In genomic region chr6:130365166-130366010, GRCh38 we compare ENCODE assay signal across 1 cellular context.
TF ChIP-seq lines count a peak whose summit lies in the region.

No MANE protein-coding gene starts in this region.

TF ChIP-seq in HepG2, 621 proteins besides CTCF, POLR2A, EP300 and RAD21 (continued from another document and continues in another):
- TF ChIP-seq ZBTB39 (CRISPR knock-in tag; IDR thresholded peaks at IDR 0.05) (no peak; the same call in 1 of the 2 replicates), ZNF512B (CRISPR knock-in tag; IDR thresholded peaks at IDR 0.05; ENCODE audit: borderline replicate concordance) (peak; percentile 73), ZFX (CRISPR knock-in tag; IDR thresholded peaks at IDR 0.05; ENCODE audit: low read depth) (0 out of 2 replicates have a peak, but pooled peaks have one; percentile 16), DPF2 (CRISPR knock-in tag; IDR thresholded peaks at IDR 0.05; ENCODE audit: borderline replicate concordance, low read depth) (no peak), ZNF350 (CRISPR knock-in tag; IDR thresholded peaks at IDR 0.05; ENCODE audit: borderline replicate concordance, low read depth) (peak; percentile 58; the same call in 1 of the 2 replicates), ZNF766 (CRISPR knock-in tag; IDR thresholded peaks at IDR 0.05; ENCODE audit: borderline replicate concordance) (peak; percentile 27; the same call in 1 of the 2 replicates), ZNF280D (CRISPR knock-in tag; IDR thresholded peaks at IDR 0.05) (0 out of 2 replicates have a peak, but pooled peaks have one; percentile 40), ZNF737 (CRISPR knock-in tag; IDR thresholded peaks at IDR 0.05; ENCODE audit: borderline replicate concordance) (no peak), ZNF687 (CRISPR knock-in tag; IDR thresholded peaks at IDR 0.05) (peak; percentile 60), MXD3 (CRISPR knock-in tag; IDR thresholded peaks at IDR 0.05) (peak; percentile 58; the same call in 1 of the 2 replicates), MXD1 (CRISPR knock-in tag; IDR thresholded peaks at IDR 0.05) (peak; percentile 18; the same call in 1 of the 2 replicates), ELK4 (CRISPR knock-in tag; IDR thresholded peaks at IDR 0.05; ENCODE audit: borderline replicate concordance) (no peak), ZFP36L2 (CRISPR knock-in tag; IDR thresholded peaks at IDR 0.05) (no peak), ZNF574 (CRISPR knock-in tag; IDR thresholded peaks at IDR 0.05) (no peak), GTF3A (CRISPR knock-in tag; conservative IDR thresholded peaks at IDR 0.05) (no peak), MAF1 (CRISPR knock-in tag; IDR thresholded peaks at IDR 0.05; ENCODE audit: borderline replicate concordance) (peak; percentile 32; the same call in 1 of the 2 replicates), ZNF749 (CRISPR knock-in tag; IDR thresholded peaks at IDR 0.05; ENCODE audit: borderline replicate concordance) (no peak), BCL3 (CRISPR knock-in tag; IDR thresholded peaks at IDR 0.05) (no peak), ZNF496 (CRISPR knock-in tag; IDR thresholded peaks at IDR 0.05; ENCODE audit: insufficient replicate concordance) (no peak), ZBTB7A (CRISPR knock-in tag; IDR thresholded peaks at IDR 0.05) (0 out of 2 replicates have a peak, but pooled peaks have one; percentile 21), ZNF839 (CRISPR knock-in tag; IDR thresholded peaks at IDR 0.05; ENCODE audit: borderline replicate concordance) (no peak), POLR2AphosphoS2 (IDR thresholded peaks at IDR 0.05; ENCODE audit: low read depth, low read length) (no peak), ARID3A (IDR thresholded peaks at IDR 0.05; ENCODE audit: low read depth, low read length) (no peak), XRCC5 (optimal IDR thresholded peaks at IDR 0.05; ENCODE audit: low read length) (peak; percentile 87), ZNF710 (CRISPR knock-in tag; IDR thresholded peaks at IDR 0.05; ENCODE audit: borderline replicate concordance) (0 out of 2 replicates have a peak, but pooled peaks have one; percentile 60), HNRNPLL (IDR thresholded peaks at IDR 0.05; ENCODE audit: low read depth, low read length, poor library complexity, severe bottlenecking) (peak; percentile 91), KLF12 (CRISPR knock-in tag; IDR thresholded peaks at IDR 0.05; ENCODE audit: borderline replicate concordance) (peak; percentile 16; the same call in 1 of the 2 replicates), ZNF44 (CRISPR knock-in tag; IDR thresholded peaks at IDR 0.05) (no peak), KLF13 (CRISPR knock-in tag; IDR thresholded peaks at IDR 0.05) (0 out of 2 replicates have a peak, but pooled peaks have one; percentile 29)
